9 cellular contexts compared by ENCODE assay signal in the genomic region with DNA sequence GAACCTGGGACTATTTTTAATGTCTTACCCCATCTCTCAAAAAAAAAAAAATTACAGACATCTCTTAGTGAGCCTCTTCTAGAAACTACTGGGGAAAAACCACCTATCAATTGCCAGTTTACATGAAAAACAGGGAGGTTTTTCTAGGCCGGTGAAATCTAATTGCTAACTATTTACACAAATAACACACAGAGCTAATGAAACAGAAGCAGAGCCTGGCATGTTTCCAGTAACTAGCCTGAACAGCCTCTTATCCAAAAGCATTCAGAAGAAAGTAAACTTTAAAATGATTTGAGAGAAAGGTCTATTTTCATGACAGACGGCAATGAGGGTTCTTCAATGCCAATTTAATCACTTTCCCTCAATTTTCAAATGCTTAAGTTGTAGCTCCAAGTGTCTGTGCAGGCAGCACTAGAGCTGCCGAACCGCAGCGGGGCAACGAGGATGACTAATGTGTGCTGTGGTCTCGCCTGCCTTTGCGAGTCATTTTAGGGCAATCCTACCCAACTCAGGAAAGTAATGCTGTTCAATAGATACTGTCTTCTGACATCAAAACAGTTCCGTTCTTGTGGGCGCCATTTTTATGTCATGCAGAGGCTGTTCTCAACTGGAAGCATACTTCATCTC.
DNase-seq lines count a peak whose midpoint lies in the region; ATAC-seq and TF ChIP-seq lines count a peak whose summit lies in the region.
"Had no signal": no experiment of that assay in that cellular context is flagged by ENCODE, and none has a peak within 500 bp of the region (broad histone marks: within the 10 kb centered on the region; RNA-seq: fewer than 3 reads in every experiment).

No MANE protein-coding gene starts in this region.

- H3K9me3 ChIP-seq in endodermal cell (ENCODE audit: control insufficient read depth, low read length): no peaks in the 10 kb centered on the region

- H3K36me3 Mint-ChIP-seq in endodermal cell (ENCODE audit: low read depth) (peaks cover 41% of the 10 kb centered on the region), progenitor cell of endocrine pancreas (ENCODE audit: insufficient read depth) (peaks cover 16% of the 10 kb centered on the region)

- H3K9ac ChIP-seq in endodermal cell (ENCODE audit: extremely low read depth, low read length, poor library complexity, severe bottlenecking): no peak overlapping the region

- WGBS in endodermal cell (ENCODE audit: insufficient coverage in 1 of 2, insufficient read length in 1 of 2), 2 experiments: 90 to 92% methylated on average over 9 to 10 of the region's 10 CpGs

- H3K27me3 Mint-ChIP-seq in endodermal cell (ENCODE audit: insufficient read depth) (no peaks in the 10 kb centered on the region), progenitor cell of endocrine pancreas (no peaks in the 10 kb centered on the region)
- H3K27me3 Mint-ChIP-seq: B cell had no signal

- TF ChIP-seq CTCF in endodermal cell (conservative IDR thresholded peaks at IDR 0.05) (no peak), progenitor cell of endocrine pancreas (IDR thresholded peaks at IDR 0.05; ENCODE audit: unreplicated experiment) (no peak)

- H3K4me1 ChIP-seq in endodermal cell (ENCODE audit: control insufficient read depth, insufficient read depth, low read length): no peaks in the 10 kb centered on the region

- H3K4me1 Mint-ChIP-seq in endodermal cell: peaks cover 15% of the 10 kb centered on the region
- peaks cover 6% of the 10 kb centered on the region for H3K4me1 Mint-ChIP-seq in progenitor cell of endocrine pancreas (ENCODE audit: low read depth)

- H3K4me3 ChIP-seq in endodermal cell (ENCODE audit: low read length): no peak overlapping the region

- H3K4me3 Mint-ChIP-seq in endodermal cell: no peak overlapping the region
- H3K4me3 Mint-ChIP-seq in progenitor cell of endocrine pancreas (ENCODE audit: low read depth): no peak overlapping the region
- H3K4me3 Mint-ChIP-seq: B cell had no signal

- DNase-seq in activated T-cell treated with anti-CD3 and anti-CD28 coated beads for 1 hour (ENCODE audit: low read depth) (peak; percentile 6), activated T-cell treated with anti-CD3 and anti-CD28 coated beads for 4 hours (no peak), T-helper 22 cell (ENCODE audit: low read depth) (peak; percentile 7), endodermal cell (peak; percentile 41), progenitor cell of endocrine pancreas (ENCODE audit: low spot score, unreplicated experiment) (no peak)
- DNase-seq in stimulated activated CD8-positive, alpha-beta memory T cell treated with anti-CD3 and anti-CD28 coated beads, Interleukin-4, amount 100 ng/mL, for 24 hours (ENCODE audit: low read depth): peak; percentile 15

- no peaks in the 10 kb centered on the region for H3K27me3 ChIP-seq in endodermal cell (ENCODE audit: control insufficient read depth, insufficient read depth, low read length, poor library complexity, severe bottlenecking)

- peak overlapping the region; percentile 18 for H3K27ac ChIP-seq in endodermal cell (ENCODE audit: low read depth, low read length)

- H3K27ac Mint-ChIP-seq in endodermal cell (no peak overlapping the region), progenitor cell of endocrine pancreas (no peak overlapping the region)
- H3K27ac Mint-ChIP-seq: B cell had no signal

- no peaks in the 10 kb centered on the region for H3K9me3 Mint-ChIP-seq in endodermal cell
- no peaks in the 10 kb centered on the region for H3K9me3 Mint-ChIP-seq in progenitor cell of endocrine pancreas (ENCODE audit: low read depth)

- no peak for ATAC-seq in HG02642 (IDR thresholded peaks at IDR 0.05; ENCODE audit: poor library complexity, unreplicated experiment)
- no peak for ATAC-seq in HG03135 (IDR thresholded peaks at IDR 0.05; ENCODE audit: unreplicated experiment)

- H3K36me3 ChIP-seq in endodermal cell (ENCODE audit: control insufficient read depth, insufficient read depth, low read length): peaks cover 42% of the 10 kb centered on the region

Comparison
In these comparisons a context has a peak if more than half of its experiments do, and no peak if none do; other contexts are left out.
1. DNase-seq: peak in activated T-cell treated with anti-CD3 and anti-CD28 coated beads for 1 hour (single experiment), T-helper 22 cell (single experiment), endodermal cell (single experiment) and stimulated activated CD8-positive, alpha-beta memory T cell treated with anti-CD3 and anti-CD28 coated beads, Interleukin-4, amount 100 ng/mL, for 24 hours (single experiment); none in activated T-cell treated with anti-CD3 and anti-CD28 coated beads for 4 hours (single experiment) and progenitor cell of endocrine pancreas (single experiment).